In the genomic region with DNA sequence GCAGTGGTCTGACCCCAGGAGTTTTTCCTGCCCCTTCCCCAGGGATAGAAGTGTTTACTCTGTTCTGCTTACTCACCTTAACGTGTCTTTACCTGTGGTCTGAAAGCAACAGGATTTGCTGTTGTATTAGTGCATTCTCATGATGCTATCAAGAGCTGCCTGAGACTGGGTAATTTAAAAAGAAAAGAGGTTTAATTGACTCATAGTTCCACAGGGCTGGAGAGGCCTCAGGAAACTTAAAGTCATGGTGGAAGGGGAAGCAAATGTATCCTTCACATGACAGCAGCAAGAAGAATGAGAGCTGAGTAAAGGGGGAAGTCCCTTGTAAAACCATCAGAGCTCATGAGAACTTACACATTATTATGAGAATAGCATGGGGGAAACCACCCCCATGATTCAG, we compare ENCODE assay signal across 17 cellular contexts.
DNase-seq lines count a peak whose midpoint lies in the region; ATAC-seq, FAIRE-seq and TF ChIP-seq lines count a peak whose summit lies in the region.
"Had no signal": no experiment of that assay in that cellular context is flagged by ENCODE, and none has a peak within 500 bp of the region (broad histone marks: within the 10 kb centered on the region; RNA-seq: fewer than 3 reads in every experiment).

No MANE protein-coding gene starts in this region.

- TF ChIP-seq CTCF in RWPE1 (conservative IDR thresholded peaks at IDR 0.05; ENCODE audit: low read depth), result no peak
- TF ChIP-seq CTCF in fibroblast of mammary gland (conservative IDR thresholded peaks at IDR 0.05; ENCODE audit: control insufficient read depth, insufficient read depth, low read depth, low read length), result no peak
- no peak for TF ChIP-seq CTCF in coronary artery (IDR thresholded peaks at IDR 0.05)

- no peak for FAIRE-seq in GM19239 (lab: Jason Lieb, UNC)

- POLR2A ChIA-PET in RWPE1 (lab: Yijun Ruan, JAX; ENCODE audit: low non-redundant PET), result no interaction called here

- no peak for ATAC-seq in Right ventricle myocardium superior (ENCODE audit: poor library complexity)
- ATAC-seq: HCT116, heart right ventricle, left colon had no signal

- H3K27ac ChIP-seq in RWPE1, result no peak overlapping the region
- no peak overlapping the region for H3K27ac ChIP-seq in coronary artery
- H3K27ac ChIP-seq: BLaER1, heart right ventricle, tibial nerve had no signal

- CTCF ChIA-PET in RWPE1 (lab: Yijun Ruan, JAX), result interaction anchor here (0.6 kb wide), 2 partner anchors 12 to 717 kb away, joined by 3 read pairs; no protein-coding TSS in a partner anchor

- H3K4me3 ChIP-seq in fibroblast of mammary gland (ENCODE audit: control insufficient read depth, low read depth, low read length) (no peak overlapping the region), coronary artery (no peak overlapping the region)
- H3K4me3 ChIP-seq: BLaER1, heart right ventricle, tibial nerve had no signal

- DNase-seq in A172 (ENCODE audit: low spot score) (peak; percentile 24), EL (peak; percentile 32), RWPE1 (ENCODE audit: low spot score) (peak; percentile 10), fibroblast of mammary gland (ENCODE audit: low read depth) (peak; percentile 6), coronary artery (ENCODE audit: low spot score) (no peak), Right ventricle myocardium superior (no peak), posterior vena cava (ENCODE audit: low spot score) (no peak), GM19239 (ENCODE audit: insufficient read length, low spot score) (no peak)
- DNase-seq: activated naive CD8-positive, alpha-beta T cell treated with anti-CD3 and anti-CD28 coated beads, Interleukin-2, amount 10 ng/mL, durations not matched to agents 7 days and 5 days; DMS153; heart right ventricle; Kasumi-1; left colon; NCI-H82 had no signal

- intact Hi-C loops in Right ventricle myocardium superior (cut with DNase I), result no loop called here
- intact Hi-C loops in posterior vena cava (cut with DNase I), result no loop called here

Comparison
In these comparisons a context has a peak if more than half of its experiments do, and no peak if none do; other contexts are left out.
1. DNase-seq: peak in A172 (single experiment), EL (single experiment), RWPE1 (single experiment) and fibroblast of mammary gland (single experiment); none in coronary artery (single experiment), Right ventricle myocardium superior (single experiment), posterior vena cava (single experiment) and GM19239 (single experiment).